11 cellular contexts compared by ENCODE assay signal in the genomic region with DNA sequence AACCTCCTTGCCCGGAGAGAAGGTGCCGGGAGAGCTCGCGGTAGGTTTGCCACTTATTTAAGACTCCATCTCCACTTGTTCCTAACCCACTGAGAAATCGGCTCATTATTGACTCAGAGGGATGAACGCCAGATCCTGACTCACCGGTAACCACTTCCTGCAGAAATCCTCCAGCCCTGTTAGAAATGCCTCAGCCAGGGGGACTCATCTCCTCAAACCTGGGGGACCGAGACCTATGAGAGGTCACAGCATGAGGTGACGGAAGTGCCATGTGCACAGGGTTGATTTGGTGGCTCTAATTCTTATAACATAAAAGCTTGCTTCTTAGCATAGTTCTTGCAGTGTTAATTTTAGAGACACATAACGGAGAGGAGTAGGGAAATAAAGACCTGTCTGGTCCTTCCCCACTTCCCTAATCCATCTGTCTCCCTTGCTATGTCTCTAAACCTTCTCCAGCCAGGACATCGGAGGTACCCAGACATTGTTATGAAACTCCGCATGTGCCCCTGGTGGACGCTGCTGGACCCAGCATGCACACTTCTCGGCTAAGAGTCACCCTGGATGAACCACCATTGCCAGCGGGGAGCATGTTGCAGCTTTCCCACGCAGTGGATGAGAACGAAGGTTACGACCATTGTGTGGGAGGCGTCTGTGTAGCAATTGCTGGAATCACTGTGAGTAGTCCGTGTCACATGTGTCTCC.
A peak's percentile ranks its signal among the peaks of the same experiment; 100 is the strongest.
DNase-seq lines count a peak whose midpoint lies in the region; ATAC-seq, FAIRE-seq and TF ChIP-seq lines count a peak whose summit lies in the region.
"Had no signal": no experiment of that assay in that cellular context is flagged by ENCODE, and none has a peak within 500 bp of the region (broad histone marks: within the 10 kb centered on the region; RNA-seq: fewer than 3 reads in every experiment).

No MANE protein-coding gene starts in this region.

- TF ChIP-seq EP300 in HepG2 (IDR thresholded peaks at IDR 0.05; ENCODE audit: low read depth in 2 of 2, low read length in 2 of 2): no peak
- no peak for TF ChIP-seq EP300 in HepG2 (CRISPR knock-in tag; IDR thresholded peaks at IDR 0.05; ENCODE audit: borderline replicate concordance)

- DNase-seq in HepG2 (ENCODE audit: low spot score) (no peak), right lobe of liver (no peak), SJSA1 (ENCODE audit: low read depth in 1 of 2, low spot score in 2 of 2) (peak; percentile 92 to 93), foreskin keratinocyte (peak; percentile 84 to 93), uterus (peak; percentile 36 to 61), GOT3 (lab: John Stamatoyannopoulos, UW) (no peak), gastrocnemius medialis (no peak), NAMALWA (ENCODE audit: low spot score) (no peak)
- DNase-seq: cerebellar nuclear complex, GF-D8, transverse colon had no signal

- TF ChIP-seq RAD21 in HepG2 (CRISPR knock-in tag; IDR thresholded peaks at IDR 0.05): no peak

- H3K27me3 ChIP-seq in HepG2 (ENCODE audit: control insufficient read depth in 1 of 2, insufficient read depth in 2 of 2, low read length in 2 of 2) (no peaks in the 10 kb centered on the region; a peak in 1 of 5 replicates), right lobe of liver (no peaks in the 10 kb centered on the region), SJSA1 (replicated peaks) (no peaks in the 10 kb centered on the region), foreskin keratinocyte (no peaks in the 10 kb centered on the region), uterus (no peaks in the 10 kb centered on the region), gastrocnemius medialis (no peaks in the 10 kb centered on the region)
- H3K27me3 ChIP-seq: transverse colon had no signal

- no peaks in the 10 kb centered on the region for H3K9me3 ChIP-seq in HepG2 (ENCODE audit: low read length)
- no peaks in the 10 kb centered on the region for H3K9me3 ChIP-seq in right lobe of liver
- no peaks in the 10 kb centered on the region for H3K9me3 ChIP-seq in SJSA1 (replicated peaks)
- no peaks in the 10 kb centered on the region for H3K9me3 ChIP-seq in uterus
- H3K9me3 ChIP-seq in gastrocnemius medialis: no peaks in the 10 kb centered on the region
- H3K9me3 ChIP-seq: transverse colon had no signal

- no peaks in the 10 kb centered on the region for H3K4me1 ChIP-seq in HepG2 (ENCODE audit: insufficient read depth, low read length)
- H3K4me1 ChIP-seq in right lobe of liver: no peaks in the 10 kb centered on the region
- peaks cover 78% of the 10 kb centered on the region for H3K4me1 ChIP-seq in SJSA1 (replicated peaks)
- peaks cover 16% of the 10 kb centered on the region for H3K4me1 ChIP-seq in foreskin keratinocyte
- no peaks in the 10 kb centered on the region for H3K4me1 ChIP-seq in uterus
- H3K4me1 ChIP-seq in gastrocnemius medialis: no peaks in the 10 kb centered on the region

- H4K20me1 ChIP-seq in HepG2 (ENCODE audit: insufficient read depth, low read length): no peaks in the 10 kb centered on the region

- TF ChIP-seq CTCF in HepG2 (CRISPR knock-in tag; IDR thresholded peaks at IDR 0.05) (no peak), right lobe of liver (IDR thresholded peaks at IDR 0.05) (no peak), foreskin keratinocyte (conservative IDR thresholded peaks at IDR 0.05) (peak; percentile 37), uterus (IDR thresholded peaks at IDR 0.05) (peak in 1 of 4 experiments; percentile 18), gastrocnemius medialis (IDR thresholded peaks at IDR 0.05 in 4 of 5, conservative IDR thresholded peaks at IDR 0.05 in 1 of 5) (no peak)

- H3K36me3 ChIP-seq in HepG2 (replicated peaks in 1 of 2; ENCODE audit: control insufficient read depth in 1 of 2, insufficient read depth in 2 of 2, low read length in 2 of 2): no peaks in the 10 kb centered on the region
- no peaks in the 10 kb centered on the region for H3K36me3 ChIP-seq in right lobe of liver
- H3K36me3 ChIP-seq in SJSA1: no peaks in the 10 kb centered on the region
- no peaks in the 10 kb centered on the region for H3K36me3 ChIP-seq in uterus
- H3K36me3 ChIP-seq in gastrocnemius medialis: no peaks in the 10 kb centered on the region
- H3K36me3 ChIP-seq: transverse colon had no signal

- H3K9ac ChIP-seq in HepG2 (ENCODE audit: insufficient read depth, low read depth, low read length): no peak overlapping the region

- H3K27ac ChIP-seq in HepG2 (ENCODE audit: extremely low read length, insufficient read depth, low read length) (no peak overlapping the region), right lobe of liver (no peak overlapping the region), SJSA1 (peak overlapping the region; percentile 55), foreskin keratinocyte (peak overlapping the region; percentile 62), uterus (no peak overlapping the region), gastrocnemius medialis (no peak overlapping the region)
- H3K27ac ChIP-seq: transverse colon had no signal

- CTCF ChIA-PET in HepG2 (lab: Yijun Ruan, JAX; ENCODE audit: low intra/inter-chr PET ratio, low total read pairs): no interaction called here

- ATAC-seq in HepG2 (peak; percentile 87), right lobe of liver (no peak), foreskin keratinocyte (peak; percentile 92), gastrocnemius medialis (no peak)

- WGBS in HepG2 (ENCODE audit: low lambda C conversion rate): 39% methylated on average over 18 of the region's 20 CpGs
- 64% methylated on average over 12 of the region's 20 CpGs for WGBS in right lobe of liver (ENCODE audit: insufficient coverage, low coverage, low lambda C conversion rate, missing lambda C conversion rate)

- no peak overlapping the region for H2AFZ ChIP-seq in HepG2 (ENCODE audit: low read length)

- no peak overlapping the region for H3K4me3 ChIP-seq in HepG2 (replicated peaks in 1 of 3; ENCODE audit: insufficient read depth in 1 of 3, low read depth in 2 of 3, low read length in 3 of 3)
- H3K4me3 ChIP-seq in right lobe of liver: no peak overlapping the region
- H3K4me3 ChIP-seq in SJSA1: no peak overlapping the region
- H3K4me3 ChIP-seq in uterus: no peak overlapping the region
- H3K4me3 ChIP-seq in gastrocnemius medialis: no peak overlapping the region
- H3K4me3 ChIP-seq: transverse colon had no signal

- POLR2A ChIA-PET in HepG2 (lab: Yijun Ruan, JAX): no interaction called here

- no peak for TF ChIP-seq POLR2A in HepG2 (IDR thresholded peaks at IDR 0.05; ENCODE audit: insufficient read depth in 1 of 2, low read depth in 2 of 2, low read length in 2 of 2)
- no peak for TF ChIP-seq POLR2A in right lobe of liver (IDR thresholded peaks at IDR 0.05)
- TF ChIP-seq POLR2A in uterus (IDR thresholded peaks at IDR 0.05): no peak
- TF ChIP-seq POLR2A in gastrocnemius medialis (IDR thresholded peaks at IDR 0.05): no peak

- no peak overlapping the region for H3K4me2 ChIP-seq in HepG2 (ENCODE audit: low read depth, low read length)

- no peak for FAIRE-seq in HepG2 (lab: Jason Lieb, UNC)

- in situ Hi-C loops in HepG2 (cut with HindIII; ENCODE audit: extremely low pct_ligation_motif_present, low pct_unique_long_range_greater_than_20kb) (no loop called here), gastrocnemius medialis (cut with MboI; ENCODE audit: low sequenced_read_pairs in 4 of 4) (no loop called here)

- no peaks in the 10 kb centered on the region for H3K79me2 ChIP-seq in HepG2 (ENCODE audit: insufficient read depth, low read length)

- intact Hi-C loops in HepG2 (cut with micrococcal nuclease; ENCODE audit: unreplicated experiment): no loop called here
- intact Hi-C loops in right lobe of liver (cut with DNase I): no loop called here
- intact Hi-C loops in uterus (cut with DNase I; ENCODE audit: low total_unique reads): no loop called here
- intact Hi-C loops in gastrocnemius medialis (cut with DNase I; ENCODE audit: low total_unique reads): no loop called here

- BruUV-seq in HepG2 (replicated peaks; lab: Mats Ljungman, UMichigan): no TSS peak

TF ChIP-seq in HepG2, 621 proteins besides CTCF, POLR2A, EP300 and RAD21 (continues in another document):
- TF ChIP-seq E2F5 (CRISPR knock-in tag; conservative IDR thresholded peaks at IDR 0.05) (no peak), NFE2 (CRISPR knock-in tag; IDR thresholded peaks at IDR 0.05) (no peak), ZSCAN31 (CRISPR knock-in tag; IDR thresholded peaks at IDR 0.05; ENCODE audit: low read depth) (no peak), REL (CRISPR knock-in tag; conservative IDR thresholded peaks at IDR 0.05) (no peak), ARNTL (CRISPR knock-in tag; IDR thresholded peaks at IDR 0.05) (no peak)
- TF ChIP-seq, protein P1, sequence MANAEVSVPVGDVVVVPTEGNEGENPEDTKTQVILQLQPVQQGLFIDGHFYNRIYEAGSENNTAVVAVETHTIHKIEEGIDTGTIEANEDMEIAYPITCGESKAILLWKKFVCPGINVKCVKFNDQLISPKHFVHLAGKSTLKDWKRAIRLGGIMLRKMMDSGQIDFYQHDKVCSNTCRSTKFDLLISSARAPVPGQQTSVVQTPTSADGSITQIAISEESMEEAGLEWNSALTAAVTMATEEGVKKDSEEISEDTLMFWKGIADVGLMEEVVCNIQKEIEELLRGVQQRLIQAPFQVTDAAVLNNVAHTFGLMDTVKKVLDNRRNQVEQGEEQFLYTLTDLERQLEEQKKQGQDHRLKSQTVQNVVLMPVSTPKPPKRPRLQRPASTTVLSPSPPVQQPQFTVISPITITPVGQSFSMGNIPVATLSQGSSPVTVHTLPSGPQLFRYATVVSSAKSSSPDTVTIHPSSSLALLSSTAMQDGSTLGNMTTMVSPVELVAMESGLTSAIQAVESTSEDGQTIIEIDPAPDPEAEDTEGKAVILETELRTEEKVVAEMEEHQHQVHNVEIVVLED (CRISPR knock-in tag; IDR thresholded peaks at IDR 0.05; ENCODE audit: borderline replicate concordance): no peak
- TF ChIP-seq, protein P2, sequence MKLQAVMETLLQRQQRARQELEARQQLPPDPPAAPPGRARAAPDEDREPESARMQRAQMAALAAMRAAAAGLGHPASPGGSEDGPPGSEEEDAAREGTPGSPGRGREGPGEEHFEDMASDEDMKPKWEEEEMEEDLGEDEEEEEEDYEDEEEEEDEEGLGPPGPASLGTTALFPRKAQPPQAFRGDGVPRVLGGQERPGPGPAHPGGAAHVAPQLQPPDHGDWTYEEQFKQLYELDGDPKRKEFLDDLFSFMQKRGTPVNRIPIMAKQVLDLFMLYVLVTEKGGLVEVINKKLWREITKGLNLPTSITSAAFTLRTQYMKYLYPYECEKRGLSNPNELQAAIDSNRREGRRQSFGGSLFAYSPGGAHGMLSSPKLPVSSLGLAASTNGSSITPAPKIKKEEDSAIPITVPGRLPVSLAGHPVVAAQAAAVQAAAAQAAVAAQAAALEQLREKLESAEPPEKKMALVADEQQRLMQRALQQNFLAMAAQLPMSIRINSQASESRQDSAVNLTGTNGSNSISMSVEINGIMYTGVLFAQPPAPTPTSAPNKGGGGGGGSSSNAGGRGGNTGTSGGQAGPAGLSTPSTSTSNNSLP (IDR thresholded peaks at IDR 0.05; ENCODE audit: low read depth, low read length): no peak

Comparison
In these comparisons a context has a peak if more than half of its experiments do, and no peak if none do; other contexts are left out.
1. ATAC-seq: peak in HepG2 (single experiment) and foreskin keratinocyte (single experiment); none in right lobe of liver (0 of 4) and gastrocnemius medialis (0 of 2).
2. DNase-seq: peak in SJSA1 (2 of 2), foreskin keratinocyte (2 of 2) and uterus (2 of 2); none in HepG2 (single experiment), right lobe of liver (0 of 3), GOT3 (single experiment), gastrocnemius medialis (0 of 2) and NAMALWA (single experiment).
3. H3K27ac ChIP-seq: peak in SJSA1 (single experiment) and foreskin keratinocyte (single experiment); none in HepG2 (single experiment), right lobe of liver (0 of 3), uterus (0 of 2) and gastrocnemius medialis (0 of 4).